Comparison of ENCODE assay signal across 2 cellular contexts in genomic region chr4:824461-825062, GRCh38.
A peak's percentile ranks its signal among the peaks of the same experiment; 100 is the strongest.
TF ChIP-seq lines count a peak whose summit lies in the region.

No MANE protein-coding gene starts in this region.

TF ChIP-seq in HCT116, 20 proteins besides CTCF, POLR2A, EP300 and RAD21:
- no peak for TF ChIP-seq EGR1 (IDR thresholded peaks at IDR 0.05; ENCODE audit: low read depth)
- no peak for TF ChIP-seq SIN3A (IDR thresholded peaks at IDR 0.05; ENCODE audit: low read depth)
- TF ChIP-seq REST (IDR thresholded peaks at IDR 0.05; ENCODE audit: low read depth): no peak
- TF ChIP-seq FOSL1 (IDR thresholded peaks at IDR 0.05; ENCODE audit: low read depth): no peak
TF ChIP-seq in HCT116: peak in this region for 0.

TF ChIP-seq in endothelial cell of umbilical vein, 7 proteins besides CTCF, POLR2A, EP300 and RAD21:
- TF ChIP-seq JUN (IDR thresholded peaks at IDR 0.05; ENCODE audit: borderline replicate concordance, insufficient read depth, insufficient read length, low read depth) (no peak), EZH2 (IDR thresholded peaks at IDR 0.05; ENCODE audit: borderline replicate concordance, low read depth, low read length, severe bottlenecking) (peak; percentile 10)
